Comparison of ENCODE assay signal across 8 cellular contexts in genomic region chr10:89837173-89838001, GRCh38.
A peak's percentile ranks its signal among the peaks of the same experiment; 100 is the strongest.
DNase-seq lines count a peak whose midpoint lies in the region; ATAC-seq and TF ChIP-seq lines count a peak whose summit lies in the region.

No MANE protein-coding gene starts in this region.

- TF ChIP-seq CTCF in AG04449 (IDR thresholded peaks at IDR 0.05; ENCODE audit: insufficient read depth, low read length, missing control alignments) = no peak

- CTCF ChIA-PET in AG04449 (lab: Yijun Ruan, JAX) = interaction anchor here (0.6 kb wide), 1 partner anchor 43 kb away, joined by 3 read pairs; no protein-coding TSS in a partner anchor

- WGBS in thymus = 3% methylated on average over 60 of the region's 60 CpGs

- no peaks in the 10 kb centered on the region for H3K9me3 ChIP-seq in mononuclear cell (ENCODE audit: low read depth, low read length)
- no peaks in the 10 kb centered on the region for H3K9me3 ChIP-seq in thymus (ENCODE audit: control insufficient read depth)

- DNase-seq in AG04449 (ENCODE audit: low read depth, low spot score) (no peak), T-helper 2 cell (peak in 4 of 5 experiments; percentile 6 to 37 (median 14)), NCI-H2029 (lab: John Stamatoyannopoulos, UW) (no peak), NCI-H345 treated with DMSO at 0.1 percent for 48 hours (lab: John Stamatoyannopoulos, UW; ENCODE audit: unreplicated experiment) (no peak)

- H3K4me1 ChIP-seq in mononuclear cell (ENCODE audit: insufficient read depth, low read length) (peaks cover 20% of the 10 kb centered on the region), thymus (ENCODE audit: control insufficient read depth, insufficient read depth, low read length) (peaks cover 9% of the 10 kb centered on the region)

- POLR2A ChIA-PET in AG04449 (lab: Yijun Ruan, JAX) = no interaction called here

- peak overlapping the region; percentile 54 for H3K4me3 ChIP-seq in AG04449 (ENCODE audit: low read depth, low read length)
- H3K4me3 ChIP-seq in mononuclear cell (ENCODE audit: low read length) = peak overlapping the region; percentile 58
- H3K4me3 ChIP-seq in thymus (ENCODE audit: low read length) = peak overlapping the region; percentile 65

- H3K27me3 ChIP-seq in mononuclear cell (ENCODE audit: insufficient read depth, low read length) (peaks cover 13% of the 10 kb centered on the region), thymus (ENCODE audit: control insufficient read depth, insufficient read depth) (no peaks in the 10 kb centered on the region)

- ATAC-seq in GM19372 (IDR thresholded peaks at IDR 0.05; ENCODE audit: low read depth, unreplicated experiment) = peak; percentile 51

- no peaks in the 10 kb centered on the region for H3K36me3 ChIP-seq in thymus (ENCODE audit: control insufficient read depth, insufficient read depth)

- H3K27ac ChIP-seq in cingulate gyrus (ENCODE audit: low read depth, low read length) = peak overlapping the region; percentile 1
- H3K27ac ChIP-seq in thymus (ENCODE audit: low read depth) = peak overlapping the region; percentile 55

Comparison
In these comparisons a context has a peak if more than half of its experiments do, and no peak if none do; other contexts are left out.
1. DNase-seq: peak in T-helper 2 cell (4 of 5); none in AG04449 (single experiment), NCI-H2029 (single experiment) and NCI-H345 treated with DMSO at 0.1 percent for 48 hours (single experiment).
2. Peak in every context shown above with its lines, with median percentiles within 50 percentile points of each other: H3K4me3 ChIP-seq.